Comparison of ENCODE assay signal across 8 cellular contexts in the genomic region with DNA sequence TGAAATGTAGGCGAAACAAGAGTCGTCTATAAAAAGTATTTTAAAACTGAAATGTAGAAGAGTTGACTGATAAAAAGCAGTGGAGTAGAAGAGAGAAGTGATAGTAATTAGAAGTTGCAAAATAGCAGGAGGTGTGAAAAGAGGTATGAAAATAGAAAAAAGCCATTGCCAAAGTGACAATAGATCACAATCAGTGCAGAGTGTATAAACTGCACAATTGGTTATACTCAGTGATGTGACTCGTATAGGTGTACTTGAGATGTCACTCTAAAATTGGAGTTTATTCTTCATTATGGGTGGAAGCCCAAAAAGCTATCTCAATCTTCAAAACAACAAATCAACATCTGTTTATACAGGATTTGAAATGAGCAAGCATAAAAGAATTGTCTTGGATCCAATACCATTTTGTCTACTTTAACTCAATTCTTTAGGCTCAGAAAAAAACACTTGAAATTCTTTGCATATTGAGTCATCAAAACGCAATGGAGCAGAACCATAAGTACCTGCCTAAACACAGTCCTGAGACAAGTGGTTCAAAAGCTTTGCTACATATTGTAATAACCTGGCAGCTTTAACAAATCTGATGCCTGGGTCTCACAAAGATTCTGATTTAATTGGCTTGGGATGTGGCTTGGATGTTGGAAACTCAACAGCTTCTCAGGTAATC. TPM values are rescaled to one million over a fixed set of nuclear protein-coding genes. Genes with fewer than 3 reads are reported as not detected.
DNase-seq lines count a peak whose midpoint lies in the region; ATAC-seq and TF ChIP-seq lines count a peak whose summit lies in the region.

No MANE protein-coding gene starts in this region.

- no peak for TF ChIP-seq EP300 in ovary (IDR thresholded peaks at IDR 0.05)

- H3K36me3 Mint-ChIP-seq in activated CD4-positive, alpha-beta memory T cell treated with anti-CD3 and anti-CD28 coated beads, Interleukin-2, amount 10 ng/mL, durations not matched to agents 7 days and 5 days (ENCODE audit: low read depth): peaks cover 31% of the 10 kb centered on the region

- H3K4me3 ChIP-seq in adipocyte (ENCODE audit: low read length): no peak overlapping the region
- H3K4me3 ChIP-seq in ovary: no peak overlapping the region

- CTCF ChIA-PET in activated CD4-positive, alpha-beta memory T cell treated with anti-CD3 and anti-CD28 coated beads, Interleukin-2, amount 10 ng/mL, durations not matched to agents 7 days and 5 days (lab: Charles Lee): interaction anchor here (0.6 to 1.5 kb wide), 3 partner anchors 9 to 37 kb away, joined by 3 to 4 read pairs (median 3); a partner anchor contains a TSS

- H3K9ac ChIP-seq in adipocyte (ENCODE audit: low read length): no peak overlapping the region

- POLR2A ChIA-PET in activated CD4-positive, alpha-beta memory T cell treated with anti-CD3 and anti-CD28 coated beads, Interleukin-2, amount 10 ng/mL, durations not matched to agents 7 days and 5 days (lab: Charles Lee): interaction anchor here (0.8 kb wide), 1 partner anchor 9 kb away, joined by 3 read pairs; a partner anchor contains a TSS

- no peaks in the 10 kb centered on the region for H3K27me3 Mint-ChIP-seq in activated CD4-positive, alpha-beta memory T cell treated with anti-CD3 and anti-CD28 coated beads, Interleukin-2, amount 10 ng/mL, durations not matched to agents 7 days and 5 days

- no peak overlapping the region for H3K4me3 Mint-ChIP-seq in activated CD4-positive, alpha-beta memory T cell treated with anti-CD3 and anti-CD28 coated beads, Interleukin-2, amount 10 ng/mL, durations not matched to agents 7 days and 5 days

- H3K27me3 ChIP-seq in adipocyte (replicated peaks; ENCODE audit: control insufficient read depth, insufficient read depth, low read length) (no peaks in the 10 kb centered on the region), ovary (no peaks in the 10 kb centered on the region)

- H3K27ac ChIP-seq in ovary: no peak overlapping the region

- DNase-seq in DMS153 (lab: John Stamatoyannopoulos, UW) (peak; percentile 10), adipocyte (ENCODE audit: low read depth) (peak; percentile 64), GF-D8 (lab: John Stamatoyannopoulos, UW) (no peak), ovary (no peak), C1 segment of cervical spinal cord (lab: John Stamatoyannopoulos, UW) (no peak)
- DNase-seq in activated CD4-positive, alpha-beta memory T cell treated with anti-CD3 and anti-CD28 coated beads, Interleukin-2, amount 10 ng/mL, durations not matched to agents 7 days and 5 days: no peak

- 76 to 81% (median 77%) methylated on average over 4 of the region's 4 CpGs for whole genome bisulfite sequencing in ovary, 3 donors

- intact Hi-C loops in ovary (cut with DNase I): no loop called here

- peaks cover 13% of the 10 kb centered on the region for H3K4me1 Mint-ChIP-seq in activated CD4-positive, alpha-beta memory T cell treated with anti-CD3 and anti-CD28 coated beads, Interleukin-2, amount 10 ng/mL, durations not matched to agents 7 days and 5 days

- H3K9me3 ChIP-seq in adipocyte (ENCODE audit: control insufficient read depth, low read length) (no peaks in the 10 kb centered on the region), ovary (no peaks in the 10 kb centered on the region)

- no peak overlapping the region for H3K27ac Mint-ChIP-seq in activated CD4-positive, alpha-beta memory T cell treated with anti-CD3 and anti-CD28 coated beads, Interleukin-2, amount 10 ng/mL, durations not matched to agents 7 days and 5 days

- peaks cover 5% of the 10 kb centered on the region for H3K4me1 ChIP-seq in adipocyte (ENCODE audit: control insufficient read depth, insufficient read depth, low read length)
- no peaks in the 10 kb centered on the region for H3K4me1 ChIP-seq in ovary (ENCODE audit: insufficient read depth)

- ATAC-seq in GM21360 (IDR thresholded peaks at IDR 0.05; ENCODE audit: unreplicated experiment) (peak; percentile 88), HG03521 (IDR thresholded peaks at IDR 0.05; ENCODE audit: unreplicated experiment) (peak; percentile 79)

- no peaks in the 10 kb centered on the region for H3K9me3 Mint-ChIP-seq in activated CD4-positive, alpha-beta memory T cell treated with anti-CD3 and anti-CD28 coated beads, Interleukin-2, amount 10 ng/mL, durations not matched to agents 7 days and 5 days

- H3K36me3 ChIP-seq in adipocyte (ENCODE audit: control insufficient read depth, insufficient read depth, low read length, severe bottlenecking) (peaks cover 9% of the 10 kb centered on the region), ovary (no peaks in the 10 kb centered on the region)

- TF ChIP-seq POLR2A in ovary (IDR thresholded peaks at IDR 0.05): no peak

- TF ChIP-seq CTCF in ovary (IDR thresholded peaks at IDR 0.05): no peak

RNA-seq across cellular contexts. Expression of a gene that starts 8.8 kb away (rescaled TPM):
- total RNA-seq in ovary: 10 to 100 TPM in 2 of 7 donors, 1 to 10 TPM in 5; 6.8 to 12.4 (median 9.5) TPM
- polyA plus RNA-seq in ovary: 10 to 100 TPM; 10.0 to 10.7 TPM
- 10 to 100 TPM; 25.5 to 26.2 TPM for total RNA-seq in activated CD4-positive, alpha-beta memory T cell treated with anti-CD3 and anti-CD28 coated beads, Interleukin-2, amount 10 ng/mL, durations not matched to agents 7 days and 5 days

RNA-seq across cellular contexts. Expression of a gene that starts 9.3 kb away (rescaled TPM):
- 10 to 100 TPM in 6 of 7 donors, 1 to 10 TPM in 1; 9.4 to 17.1 (median 11.9) TPM for total RNA-seq in ovary
- 10 to 100 TPM in 1 of 2 donors, 1 to 10 TPM in 1; 9.4 to 16.0 TPM for polyA plus RNA-seq in ovary
- 10 to 100 TPM; 37.4 to 37.8 TPM for total RNA-seq in activated CD4-positive, alpha-beta memory T cell treated with anti-CD3 and anti-CD28 coated beads, Interleukin-2, amount 10 ng/mL, durations not matched to agents 7 days and 5 days

RNA-seq across cellular contexts. Expression of a gene that starts 42.3 kb away (rescaled TPM):
- 100 to 1,000 TPM; 347 to 462 (median 427) TPM for total RNA-seq in ovary
- polyA plus RNA-seq in ovary: 100 to 1,000 TPM; 344 to 649 TPM
- 100 to 1,000 TPM; 355 to 365 TPM for total RNA-seq in activated CD4-positive, alpha-beta memory T cell treated with anti-CD3 and anti-CD28 coated beads, Interleukin-2, amount 10 ng/mL, durations not matched to agents 7 days and 5 days

Comparison
In these comparisons a context has a peak if more than half of its experiments do, and no peak if none do; other contexts are left out.
1. DNase-seq: peak in DMS153 (single experiment) and adipocyte (single experiment); none in GF-D8 (single experiment), ovary (0 of 5), activated CD4-positive, alpha-beta memory T cell treated with anti-CD3 and anti-CD28 coated beads, Interleukin-2, amount 10 ng/mL, durations not matched to agents 7 days and 5 days (single experiment) and C1 segment of cervical spinal cord (0 of 14).